ENCODE assay signal across 11 cellular contexts in the genomic region with DNA sequence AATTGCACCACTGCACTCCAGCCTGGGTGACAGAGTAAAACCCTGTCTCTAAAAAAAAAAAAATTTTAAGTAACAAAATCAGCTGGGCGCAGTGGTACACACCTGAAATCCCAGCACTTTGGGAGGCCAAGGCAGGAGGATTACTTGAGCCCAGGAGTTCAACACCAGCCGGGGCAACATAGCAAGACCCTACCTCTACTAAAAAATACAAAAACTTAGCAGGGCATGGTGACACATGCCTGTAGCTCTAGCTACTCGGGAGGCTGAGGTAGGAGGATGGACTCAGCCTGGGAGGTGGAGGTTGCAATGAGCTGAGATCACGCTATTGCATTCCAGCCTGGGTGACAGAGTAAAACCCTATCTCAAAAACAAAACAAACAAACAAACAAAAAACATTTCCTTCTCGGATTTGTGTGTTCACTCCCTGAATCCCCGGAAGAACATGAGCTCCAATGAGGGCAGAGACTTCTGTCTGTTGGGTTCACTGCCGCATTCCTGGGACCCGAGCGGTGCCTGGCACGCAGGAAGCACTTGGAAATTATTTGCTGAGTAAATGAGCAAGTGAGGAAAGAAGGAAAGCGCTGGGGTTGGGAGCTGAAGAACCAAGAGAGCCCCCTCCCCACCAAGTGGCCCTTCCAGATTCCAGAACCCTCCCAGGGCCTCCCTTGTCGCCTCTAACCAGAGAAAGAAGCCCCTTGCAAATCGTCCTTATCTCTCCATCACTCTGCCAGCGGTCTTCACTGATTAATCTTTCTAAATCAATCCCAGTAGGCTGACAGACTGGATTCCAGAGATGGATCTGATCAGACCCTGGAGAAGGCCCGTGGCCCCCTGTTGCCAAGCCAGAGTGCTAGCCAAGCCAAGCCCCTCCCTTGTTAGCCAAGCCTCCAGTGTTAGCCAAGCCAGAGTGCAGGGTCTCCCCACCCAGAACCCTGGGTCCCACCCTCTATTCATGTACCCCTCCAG. TPM values are rescaled to one million over a fixed set of nuclear protein-coding genes. Genes with fewer than 3 reads are reported as not detected.
DNase-seq lines count a peak whose midpoint lies in the region; ATAC-seq and TF ChIP-seq lines count a peak whose summit lies in the region.
"Had no signal": no experiment of that assay in that cellular context is flagged by ENCODE, and none has a peak within 500 bp of the region (broad histone marks: within the 10 kb centered on the region; RNA-seq: fewer than 3 reads in every experiment).

No MANE protein-coding gene starts in this region.

- no peaks in the 10 kb centered on the region for H3K9me3 ChIP-seq in esophagus squamous epithelium
- H3K9me3 ChIP-seq in ovary = no peaks in the 10 kb centered on the region

- ATAC-seq in HG03280 (IDR thresholded peaks at IDR 0.05; ENCODE audit: unreplicated experiment) = no peak
- ATAC-seq in HG02970 (IDR thresholded peaks at IDR 0.05; ENCODE audit: low FRiP score, unreplicated experiment) = no peak

- peaks cover 0 to 14% (median 0%) of the 10 kb centered on the region in 3 donors for H3K36me3 ChIP-seq in esophagus squamous epithelium
- no peaks in the 10 kb centered on the region for H3K36me3 ChIP-seq in ovary

- DNase-seq in AG10803 (ENCODE audit: low read depth) (peak; percentile 71), NCI-H226 (peak; percentile 99), esophagus squamous epithelium (lab: John Stamatoyannopoulos, UW) (no peak), ovary (no peak), GM10266 (ENCODE audit: extremely low spot score) (no peak)
- DNase-seq in activated CD4-positive, CD25-positive, alpha-beta regulatory T cell (lab: John Stamatoyannopoulos, UW) = no peak
- DNase-seq: central memory CD4-positive, alpha-beta T cell; midbrain; NCI-H748 treated with DMSO at 0.1 percent for 48 hours had no signal

- no peak for TF ChIP-seq EP300 in ovary (IDR thresholded peaks at IDR 0.05)

- H3K27me3 ChIP-seq in esophagus squamous epithelium (peaks cover 0 to 6% (median 0%) of the 10 kb centered on the region in 4 donors), ovary (no peaks in the 10 kb centered on the region)

- intact Hi-C loops in esophagus squamous epithelium (cut with DNase I) = no loop called here
- intact Hi-C loops in ovary (cut with DNase I) = no loop called here

- TF ChIP-seq CTCF in AG10803 (conservative IDR thresholded peaks at IDR 0.05; ENCODE audit: low read length) (no peak), esophagus squamous epithelium (IDR thresholded peaks at IDR 0.05) (no peak), ovary (IDR thresholded peaks at IDR 0.05) (no peak), GM10266 (IDR thresholded peaks at IDR 0.05; ENCODE audit: control insufficient read depth, insufficient read depth, low read depth, missing control alignments) (no peak)

- TF ChIP-seq POLR2A in esophagus squamous epithelium (IDR thresholded peaks at IDR 0.05) (no peak), ovary (IDR thresholded peaks at IDR 0.05) (no peak)

- H3K4me3 ChIP-seq in AG10803 (ENCODE audit: low read length) = peak overlapping the region; percentile 93
- peak overlapping the region in 1 of 4 donors; percentile 80 for H3K4me3 ChIP-seq in esophagus squamous epithelium
- no peak overlapping the region for H3K4me3 ChIP-seq in ovary

- 58 to 72% methylated on average over 14 to 15 of the region's 15 CpGs for WGBS in esophagus squamous epithelium, 2 donors
- 61 to 66% (median 62%) methylated on average over 15 of the region's 15 CpGs for WGBS in ovary, 3 donors

- H3K27ac ChIP-seq in esophagus squamous epithelium (peak overlapping the region; percentile 99 to 100 (median 99)), ovary (peak overlapping the region; percentile 32 to 99)

- H3K4me1 ChIP-seq in esophagus squamous epithelium = peaks cover 25 to 53% (median 27%) of the 10 kb centered on the region in 3 donors
- H3K4me1 ChIP-seq in ovary (ENCODE audit: insufficient read depth) = peaks cover 12% of the 10 kb centered on the region

RNA-seq across cellular contexts. Expression of gene TNRC18, which starts 6.2 kb away (rescaled TPM):
- total RNA-seq in esophagus squamous epithelium (10 to 100 TPM; 17.9 to 75.5 (median 48.4) TPM), ovary (100 to 1,000 TPM in 4 of 7 donors, 10 to 100 TPM in 3; 48.6 to 153 (median 105) TPM)
- 10 to 100 TPM; 60.4 to 69.8 TPM for polyA plus RNA-seq in ovary

Comparison
In these comparisons a context has a peak if more than half of its experiments do, and no peak if none do; other contexts are left out.
1. DNase-seq: peak in AG10803 (single experiment) and NCI-H226 (single experiment); none in esophagus squamous epithelium (single experiment), ovary (0 of 5), activated CD4-positive, CD25-positive, alpha-beta regulatory T cell (0 of 4) and GM10266 (single experiment).